Comparison of ENCODE assay signal across 25 cellular contexts in genomic region chr20:40949346-40949745, GRCh38.
"Had no signal": no experiment of that assay in that cellular context is flagged by ENCODE, and none has a peak within 500 bp of the region (broad histone marks: within the 10 kb centered on the region; RNA-seq: fewer than 3 reads in every experiment).

No MANE protein-coding gene starts in this region.

- H3K4me3 Mint-ChIP-seq: naive thymus-derived CD4-positive, alpha-beta T cell; nephron; neural progenitor cell; stimulated activated effector memory CD8-positive, alpha-beta T cell treated with anti-CD3 and anti-CD28 coated beads, Interleukin-12 subunit alpha, Interleukin-12 subunit beta, amount 100 ng/mL, for 72 hours; type B pancreatic cell had no signal

- H3K9me3 Mint-ChIP-seq: neural progenitor cell, type B pancreatic cell had no signal

- H3K27ac Mint-ChIP-seq: naive thymus-derived CD4-positive, alpha-beta T cell; nephron; neural progenitor cell; progenitor cell of endocrine pancreas; stimulated activated effector memory CD8-positive, alpha-beta T cell treated with anti-CD3 and anti-CD28 coated beads, Interleukin-12 subunit alpha, Interleukin-12 subunit beta, amount 100 ng/mL, for 72 hours; type B pancreatic cell had no signal

- H3K4me1 ChIP-seq: gastrocnemius medialis, right atrium auricular region, stomach, tibial artery had no signal

- H3K9me3 ChIP-seq: gastrocnemius medialis, stomach, tibial artery had no signal

- H3K27me3 ChIP-seq: gastrocnemius medialis, neural progenitor cell, right atrium auricular region had no signal

- H3K4me3 ChIP-seq: dorsolateral prefrontal cortex, gastrocnemius medialis, lung, neural progenitor cell, right atrium auricular region, stomach, tibial artery had no signal

- H3K27ac ChIP-seq: dorsolateral prefrontal cortex, epithelial cell of prostate, gastrocnemius medialis, neural progenitor cell, parathyroid adenoma, right atrium auricular region, stomach, tibial artery had no signal

- ATAC-seq: esophagus mucosa; gastrocnemius medialis; left lobe of liver; naive thymus-derived CD4-positive, alpha-beta T cell; sciatic nerve; stimulated activated effector memory CD8-positive, alpha-beta T cell treated with anti-CD3 and anti-CD28 coated beads, Interleukin-12 subunit alpha, Interleukin-12 subunit beta, amount 100 ng/mL, for 72 hours had no signal

- DNase-seq: dorsolateral prefrontal cortex; effector CD4-positive, alpha-beta T cell; foreskin fibroblast; gastrocnemius medialis; head of caudate nucleus; kidney; midbrain; naive thymus-derived CD4-positive, alpha-beta T cell; stimulated activated CD4-positive, alpha-beta T cell treated with anti-CD3 and anti-CD28 coated beads, Interleukin-2, amount 100 ng/mL, for 24 hours; stimulated activated CD4-positive, alpha-beta T cell treated with anti-CD3 and anti-CD28 coated beads, Interleukin-4, amount 100 ng/mL, for 24 hours; stimulated activated naive CD4-positive, alpha-beta T cell treated with Interleukin-2 at 50 U/mL for 16 hours; stomach; tibial artery had no signal

- H3K36me3 Mint-ChIP-seq: neural progenitor cell, type B pancreatic cell had no signal

- H3K36me3 ChIP-seq: gastrocnemius medialis, neural progenitor cell, right atrium auricular region, stomach, tibial artery had no signal
